Comparison of ENCODE assay signal across 4 cellular contexts in the genomic region with DNA sequence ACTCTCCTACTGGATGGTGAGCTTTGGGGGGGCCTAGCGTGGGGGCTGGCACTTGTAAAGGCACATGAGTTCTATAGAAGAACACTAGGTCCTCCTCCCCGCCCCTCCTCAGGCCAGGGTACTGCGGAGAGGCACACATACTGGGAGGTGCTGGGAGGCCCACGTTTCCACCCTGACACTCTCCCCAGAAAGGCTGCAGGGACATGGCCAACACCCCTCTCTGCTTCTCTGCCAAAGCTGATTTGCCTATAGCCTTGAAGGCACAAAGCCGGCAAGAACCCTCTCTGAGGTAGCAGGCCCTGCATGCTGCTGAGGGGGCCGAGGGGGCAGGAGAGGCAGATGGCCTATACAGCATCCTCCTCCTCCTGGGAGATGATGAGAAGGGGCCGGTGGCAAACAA.
"Had no signal": no experiment of that assay in that cellular context is flagged by ENCODE, and none has a peak within 500 bp of the region (broad histone marks: within the 10 kb centered on the region; RNA-seq: fewer than 3 reads in every experiment).

No MANE protein-coding gene starts in this region.

- H3K4me1 ChIP-seq: HAP-1 had no signal

- H3K4me2 ChIP-seq: GM23338 had no signal

- H2AFZ ChIP-seq: GM23338 had no signal

- DNase-seq: IMR-90 had no signal

- H3K4me3 ChIP-seq: GM23338, HAP-1, K562 had no signal

- H3K9me3 ChIP-seq: HAP-1 had no signal

- H3K36me3 ChIP-seq: HAP-1 had no signal
